23 cellular contexts compared by ENCODE assay signal in genomic region chr1:68332041-68332440, GRCh38.
"Had no signal": no experiment of that assay in that cellular context is flagged by ENCODE, and none has a peak within 500 bp of the region (broad histone marks: within the 10 kb centered on the region; RNA-seq: fewer than 3 reads in every experiment).

No MANE protein-coding gene starts in this region.

- H3K36me3 ChIP-seq: heart right ventricle, left ventricle myocardium inferior, lower lobe of right lung, neural progenitor cell, ovary, right atrium auricular region, sigmoid colon, suprapubic skin, tibial artery, upper lobe of left lung, vagina had no signal

- H3K4me1 ChIP-seq: lower lobe of right lung, right atrium auricular region, tibial artery, upper lobe of left lung, vagina had no signal

- H3K27ac ChIP-seq: heart right ventricle, left ventricle myocardium inferior, lower lobe of right lung, neural progenitor cell, ovary, right atrium auricular region, sigmoid colon, skin epidermis, suprapubic skin, tibial artery, upper lobe of left lung, vagina had no signal

- ATAC-seq: esophagus mucosa; heart right ventricle; left cardiac atrium; lower lobe of right lung; natural killer cell treated with Interleukin-12 subunit alpha and Interleukin-12 subunit beta and Interleukin-15 and Interleukin-18, amount 100 ng/mL, for 72 hours; stimulated activated effector memory CD8-positive, alpha-beta T cell treated with anti-CD3 and anti-CD28 coated beads, Interleukin-12 subunit alpha, Interleukin-12 subunit beta, amount 100 ng/mL, for 72 hours; stimulated activated naive CD8-positive, alpha-beta T cell treated with anti-CD3 and anti-CD28 coated beads, Interleukin-15, Interleukin-2, amounts not matched to agents 100 U/mL and 50 U/mL, for 24 hours had no signal

- H3K4me3 ChIP-seq: heart right ventricle, left ventricle myocardium inferior, lower lobe of right lung, neural progenitor cell, ovary, right atrium auricular region, sigmoid colon, skin epidermis, suprapubic skin, tibial artery, upper lobe of left lung, vagina had no signal

- H3K9ac ChIP-seq: neural progenitor cell had no signal

- H2AFZ ChIP-seq: neural progenitor cell had no signal

- DNase-seq: effector memory CD4-positive, alpha-beta T cell; heart right ventricle; left cardiac atrium; left ventricle myocardium inferior; lower lobe of right lung; midbrain; nucleus accumbens; ovary; sigmoid colon; stimulated activated CD4-positive, alpha-beta T cell treated with anti-CD3 and anti-CD28 coated beads, Interleukin-12 subunit alpha, Interleukin-12 subunit beta, amount 100 ng/mL, for 4 hours; stimulated activated CD4-positive, alpha-beta T cell treated with anti-CD3 and anti-CD28 coated beads, Interleukin-2, amount 100 ng/mL, for 48 hours; stimulated activated CD8-positive, alpha-beta memory T cell treated with anti-CD3 and anti-CD28 coated beads, Interleukin-4, amount 100 ng/mL, for 48 hours; stimulated activated naive CD8-positive, alpha-beta T cell treated with anti-CD3 and anti-CD28 coated beads, Interleukin-15, Interleukin-2, amounts not matched to agents 100 U/mL and 50 U/mL, for 24 hours; tibial artery; upper lobe of left lung had no signal

- H3K27me3 ChIP-seq: neural progenitor cell, ovary, right atrium auricular region, sigmoid colon, suprapubic skin, tibial artery, upper lobe of left lung, vagina had no signal

- H3K9me3 ChIP-seq: heart right ventricle, left ventricle myocardium inferior, lower lobe of right lung, ovary, right atrium auricular region, sigmoid colon, suprapubic skin, tibial artery, upper lobe of left lung, vagina had no signal

- H3K4me2 ChIP-seq: neural progenitor cell had no signal
